ENCODE assay signal across 8 cellular contexts in the genomic region with DNA sequence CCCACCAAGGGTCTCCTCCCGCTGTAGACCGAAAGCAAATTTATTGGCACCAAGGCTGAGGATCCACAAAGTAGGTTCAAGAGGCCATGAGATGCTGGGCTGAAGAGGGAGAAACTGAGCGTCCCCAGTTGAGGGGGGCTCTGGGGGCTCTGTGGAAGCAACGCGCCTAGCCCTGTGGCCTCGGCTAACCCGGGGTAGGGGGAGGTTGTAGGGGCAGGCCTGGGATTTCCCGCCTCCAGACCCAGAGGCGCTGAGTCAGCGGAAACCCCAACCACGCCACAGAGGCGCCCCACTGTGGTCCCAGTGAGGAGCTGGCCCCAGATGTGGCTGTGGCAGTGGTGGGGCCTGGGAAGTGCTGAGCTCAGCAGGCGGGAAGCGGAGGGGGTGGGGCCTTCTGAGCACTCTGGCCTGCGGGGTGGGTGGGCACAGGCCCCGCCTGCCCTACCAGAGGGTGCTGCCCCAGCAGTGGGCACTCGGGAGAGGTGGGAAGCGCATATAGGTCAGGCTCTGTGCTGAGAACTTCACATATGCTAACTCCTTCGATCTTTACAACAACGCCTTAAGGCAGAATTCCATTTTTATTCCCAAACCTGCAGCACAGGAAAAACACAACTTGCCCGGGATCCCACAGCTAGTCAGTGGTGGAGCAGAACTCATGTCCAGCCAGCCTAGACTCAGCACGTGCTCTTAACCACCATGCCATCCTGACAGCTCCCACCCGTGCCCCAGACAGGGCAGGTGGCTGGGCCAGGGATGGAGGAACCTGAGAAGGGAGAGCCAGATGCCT. TPM values are rescaled to one million over a fixed set of nuclear protein-coding genes. Genes with fewer than 3 reads are reported as not detected.
DNase-seq lines count a peak whose midpoint lies in the region; ATAC-seq and TF ChIP-seq lines count a peak whose summit lies in the region.

No MANE protein-coding gene starts in this region.

- peak; percentile 73 for DNase-seq in 8988T
- DNase-seq in HCEC 1CT: peak; percentile 75
- DNase-seq in activated CD4-positive, alpha-beta T cell treated with anti-CD3 and anti-CD28 coated beads for 24 hours (ENCODE audit: low read depth in 2 of 2): peak; percentile 25 to 69
- DNase-seq in colonic mucosa: peak; percentile 62
- DNase-seq in memory B cell (ENCODE audit: low spot score in 2 of 2): no peak
- peak; percentile 68 for DNase-seq in stimulated activated CD8-positive, alpha-beta memory T cell treated with anti-CD3 and anti-CD28 coated beads, Interleukin-4, amount 100 ng/mL, for 24 hours (ENCODE audit: low read depth)
- no peak for DNase-seq in epidermal melanocyte (ENCODE audit: insufficient read length, low spot score)

- no peak overlapping the region for H3K4me3 ChIP-seq in colonic mucosa

- no peak for TF ChIP-seq CTCF in colonic mucosa (IDR thresholded peaks at IDR 0.05)

- H3K27ac ChIP-seq in colonic mucosa: peak overlapping the region; percentile 67

- no peaks in the 10 kb centered on the region for H3K36me3 Mint-ChIP-seq in memory B cell

- intact Hi-C loops in colonic mucosa (cut with DNase I): loop anchor here (5.0 kb wide), 1 partner anchor 43 kb away; no protein-coding TSS in a partner anchor

- ATAC-seq in memory B cell (ENCODE audit: low read depth) (peak; percentile 60), HG02588 (IDR thresholded peaks at IDR 0.05; ENCODE audit: unreplicated experiment) (no peak)

- no peaks in the 10 kb centered on the region for H3K36me3 ChIP-seq in colonic mucosa

- H3K27ac Mint-ChIP-seq in memory B cell: no peak overlapping the region

- no peaks in the 10 kb centered on the region for H3K27me3 ChIP-seq in colonic mucosa

- no peaks in the 10 kb centered on the region for H3K9me3 ChIP-seq in colonic mucosa

- H3K4me3 Mint-ChIP-seq in memory B cell: no peak overlapping the region

- peaks cover 26% of the 10 kb centered on the region for H3K27me3 Mint-ChIP-seq in memory B cell

- H3K9ac ChIP-seq in colonic mucosa (ENCODE audit: low read depth in 2 of 2, low read length in 2 of 2): peak overlapping the region; percentile 21 to 46

- no peaks in the 10 kb centered on the region for H3K9me3 Mint-ChIP-seq in memory B cell

- peaks cover 14% of the 10 kb centered on the region for H3K4me1 ChIP-seq in colonic mucosa

- peaks cover 28% of the 10 kb centered on the region for H3K4me1 Mint-ChIP-seq in memory B cell

RNA-seq across cellular contexts. Expression of a gene that starts 1.5 kb away (rescaled TPM):
- total RNA-seq in colonic mucosa: 10 to 100 TPM in 1 of 2 donors, 1 to 10 TPM in 1; 9.0 to 15.4 TPM

RNA-seq across cellular contexts. Expression of a gene that starts 58.9 kb away (rescaled TPM):
- 1 to 10 TPM in 1 of 2 donors, under 1 TPM in 1; 0.59 to 1.6 TPM for total RNA-seq in colonic mucosa

Comparison
In these comparisons a context has a peak if more than half of its experiments do, and no peak if none do; other contexts are left out.
1. DNase-seq: peak in 8988T (single experiment), HCEC 1CT (single experiment), activated CD4-positive, alpha-beta T cell treated with anti-CD3 and anti-CD28 coated beads for 24 hours (2 of 2), colonic mucosa (single experiment) and stimulated activated CD8-positive, alpha-beta memory T cell treated with anti-CD3 and anti-CD28 coated beads, Interleukin-4, amount 100 ng/mL, for 24 hours (single experiment); none in memory B cell (0 of 2) and epidermal melanocyte (single experiment).